12 cellular contexts compared by ENCODE assay signal in genomic region chr15:57496946-57497944, GRCh38.
DNase-seq lines count a peak whose midpoint lies in the region; ATAC-seq and TF ChIP-seq lines count a peak whose summit lies in the region.
"Had no signal": no experiment of that assay in that cellular context is flagged by ENCODE, and none has a peak within 500 bp of the region (broad histone marks: within the 10 kb centered on the region; RNA-seq: fewer than 3 reads in every experiment).

No MANE protein-coding gene starts in this region.

- H3K36me3 ChIP-seq in heart left ventricle (no peaks in the 10 kb centered on the region), prostate gland (no peaks in the 10 kb centered on the region)

- no peak for TF ChIP-seq POLR2A in heart left ventricle (IDR thresholded peaks at IDR 0.05)
- TF ChIP-seq POLR2A in prostate gland (IDR thresholded peaks at IDR 0.05), result no peak

- H3K4me3 ChIP-seq in heart left ventricle (no peak overlapping the region), prostate gland (no peak overlapping the region)
- H3K4me3 ChIP-seq: SK-N-MC had no signal

- DNase-seq in HuH-7 (ENCODE audit: low spot score) (peak; percentile 63), NCI-H345 treated with DMSO at 0.1 percent for 48 hours (lab: John Stamatoyannopoulos, UW; ENCODE audit: unreplicated experiment) (peak; percentile 85), heart left ventricle (peak in 3 of 5 donors; percentile 54 to 62 (median 54)), prostate gland (ENCODE audit: low spot score) (peak; percentile 91), foreskin keratinocyte (no peak), putamen (ENCODE audit: low spot score) (no peak), iPS-NIHi7 (ENCODE audit: extremely low spot score) (no peak)
- DNase-seq: activated CD4-positive, alpha-beta T cell treated with anti-CD3 and anti-CD28 coated beads, Interleukin-2, amount 50 U/mL, for 4 hours; activated naive CD4-positive, alpha-beta T cell treated with Interleukin-2 at 50 U/mL for 16 hours; NCI-H226 had no signal

- H3K27ac ChIP-seq in heart left ventricle (peak overlapping the region in 10 of 12 donors; percentile 11 to 77 (median 51)), prostate gland (peak overlapping the region; percentile 78 to 97), foreskin keratinocyte (no peak overlapping the region)
- H3K27ac ChIP-seq: SK-N-MC had no signal

- ATAC-seq in heart left ventricle (peak; percentile 79 to 87 (median 82)), foreskin keratinocyte (no peak), GM21367 (IDR thresholded peaks at IDR 0.05; ENCODE audit: unreplicated experiment) (no peak)

- intact Hi-C loops in heart left ventricle (cut with DNase I) (no loop called here), prostate gland (cut with DNase I) (no loop called here)

- peaks cover 0 to 53% (median 26%) of the 10 kb centered on the region in 12 donors for H3K4me1 ChIP-seq in heart left ventricle
- H3K4me1 ChIP-seq in prostate gland (replicated peaks), result peaks cover 26% of the 10 kb centered on the region
- peaks cover 8% of the 10 kb centered on the region for H3K4me1 ChIP-seq in foreskin keratinocyte

- no peaks in the 10 kb centered on the region for H3K9me3 ChIP-seq in heart left ventricle
- no peaks in the 10 kb centered on the region for H3K9me3 ChIP-seq in prostate gland

- WGBS in heart left ventricle, 4 donors, result 58 to 76% (median 71%) methylated on average over 10 to 16 of the region's 16 CpGs
- WGBS in prostate gland, result 39% methylated on average over 16 of the region's 16 CpGs

- no peak for TF ChIP-seq CTCF in heart left ventricle (IDR thresholded peaks at IDR 0.05)
- no peak for TF ChIP-seq CTCF in prostate gland (IDR thresholded peaks at IDR 0.05)
- TF ChIP-seq CTCF in foreskin keratinocyte (conservative IDR thresholded peaks at IDR 0.05), result no peak

- H3K27me3 ChIP-seq in heart left ventricle (no peaks in the 10 kb centered on the region), prostate gland (replicated peaks; ENCODE audit: insufficient read depth) (no peaks in the 10 kb centered on the region), foreskin keratinocyte (no peaks in the 10 kb centered on the region)

Comparison
In these comparisons a context has a peak if more than half of its experiments do, and no peak if none do; other contexts are left out.
1. DNase-seq: peak in HuH-7 (single experiment), NCI-H345 treated with DMSO at 0.1 percent for 48 hours (single experiment), heart left ventricle (3 of 5) and prostate gland (single experiment); none in foreskin keratinocyte (0 of 2), putamen (single experiment) and iPS-NIHi7 (single experiment).
2. ATAC-seq: peak in heart left ventricle (4 of 4); none in foreskin keratinocyte (single experiment) and GM21367 (single experiment).